Comparison of ENCODE assay signal across 22 cellular contexts in the genomic region with DNA sequence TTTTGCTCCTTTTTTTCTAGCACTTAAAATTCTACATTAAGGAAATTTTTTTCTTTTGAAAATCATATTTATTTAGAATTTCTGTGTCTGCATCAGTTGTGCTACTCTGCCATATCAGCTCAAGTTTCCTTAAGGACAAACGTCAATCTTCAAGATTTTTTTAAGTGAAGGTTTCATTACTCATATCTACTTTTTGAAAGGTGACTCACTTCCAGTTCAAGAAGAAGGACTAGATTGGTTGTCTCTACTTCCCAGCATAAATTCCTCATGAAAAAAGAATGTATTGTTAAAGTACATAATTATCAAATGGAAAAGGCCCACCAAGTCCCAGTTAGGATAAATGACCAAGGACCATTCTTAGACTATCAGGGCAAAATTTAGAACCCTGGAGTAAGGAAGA.
"Had no signal": no experiment of that assay in that cellular context is flagged by ENCODE, and none has a peak within 500 bp of the region (broad histone marks: within the 10 kb centered on the region; RNA-seq: fewer than 3 reads in every experiment).

No MANE protein-coding gene starts in this region.

- H3K9me3 ChIP-seq: esophagus muscularis mucosa, lower lobe of right lung, ovary, thyroid gland had no signal

- H2AFZ ChIP-seq: hepatocyte had no signal

- H3K4me2 ChIP-seq: hepatocyte had no signal

- H3K4me3 ChIP-seq: coronary artery, esophagus muscularis mucosa, hepatocyte, left ventricle myocardium inferior, lower lobe of right lung, ovary, suprapubic skin, thyroid gland, uterus had no signal

- DNase-seq: effector CD4-positive, alpha-beta T cell; foreskin fibroblast; head of caudate nucleus; kidney; left cardiac atrium; left ventricle myocardium inferior; lower lobe of right lung; natural killer cell; nucleus accumbens; ovary; right cardiac atrium; stimulated activated CD4-positive, alpha-beta T cell treated with anti-CD3 and anti-CD28 coated beads, Interleukin-4, amount 100 ng/mL, for 1 hour; stimulated activated CD8-positive, alpha-beta memory T cell treated with anti-CD3 and anti-CD28 coated beads, Interleukin-4, amount 100 ng/mL, for 48 hours; stimulated activated naive CD8-positive, alpha-beta T cell treated with anti-CD3 and anti-CD28 coated beads, Interleukin-15, Interleukin-2, amounts not matched to agents 100 U/mL and 50 U/mL, for 24 hours; thyroid gland; uterus had no signal

- H3K27ac ChIP-seq: coronary artery, epithelial cell of prostate, esophagus muscularis mucosa, hepatocyte, left ventricle myocardium inferior, lower lobe of right lung, ovary, suprapubic skin, thyroid gland, uterus had no signal

- H3K4me1 ChIP-seq: esophagus muscularis mucosa, left ventricle myocardium inferior, lower lobe of right lung, suprapubic skin, thyroid gland, uterus had no signal

- H3K27me3 ChIP-seq: esophagus muscularis mucosa, hepatocyte, ovary, suprapubic skin, thyroid gland, uterus had no signal

- H3K79me2 ChIP-seq: hepatocyte had no signal

- H3K36me3 ChIP-seq: esophagus muscularis mucosa, left ventricle myocardium inferior, lower lobe of right lung, ovary, suprapubic skin, thyroid gland, uterus had no signal

- ATAC-seq: left cardiac atrium; lower lobe of right lung; natural killer cell; right cardiac atrium; stimulated activated effector memory CD8-positive, alpha-beta T cell treated with anti-CD3 and anti-CD28 coated beads, Interleukin-12 subunit alpha, Interleukin-12 subunit beta, amount 100 ng/mL, for 72 hours; stimulated activated naive CD8-positive, alpha-beta T cell treated with anti-CD3 and anti-CD28 coated beads, Interleukin-15, Interleukin-2, amounts not matched to agents 100 U/mL and 50 U/mL, for 24 hours had no signal
